In the genomic region with DNA sequence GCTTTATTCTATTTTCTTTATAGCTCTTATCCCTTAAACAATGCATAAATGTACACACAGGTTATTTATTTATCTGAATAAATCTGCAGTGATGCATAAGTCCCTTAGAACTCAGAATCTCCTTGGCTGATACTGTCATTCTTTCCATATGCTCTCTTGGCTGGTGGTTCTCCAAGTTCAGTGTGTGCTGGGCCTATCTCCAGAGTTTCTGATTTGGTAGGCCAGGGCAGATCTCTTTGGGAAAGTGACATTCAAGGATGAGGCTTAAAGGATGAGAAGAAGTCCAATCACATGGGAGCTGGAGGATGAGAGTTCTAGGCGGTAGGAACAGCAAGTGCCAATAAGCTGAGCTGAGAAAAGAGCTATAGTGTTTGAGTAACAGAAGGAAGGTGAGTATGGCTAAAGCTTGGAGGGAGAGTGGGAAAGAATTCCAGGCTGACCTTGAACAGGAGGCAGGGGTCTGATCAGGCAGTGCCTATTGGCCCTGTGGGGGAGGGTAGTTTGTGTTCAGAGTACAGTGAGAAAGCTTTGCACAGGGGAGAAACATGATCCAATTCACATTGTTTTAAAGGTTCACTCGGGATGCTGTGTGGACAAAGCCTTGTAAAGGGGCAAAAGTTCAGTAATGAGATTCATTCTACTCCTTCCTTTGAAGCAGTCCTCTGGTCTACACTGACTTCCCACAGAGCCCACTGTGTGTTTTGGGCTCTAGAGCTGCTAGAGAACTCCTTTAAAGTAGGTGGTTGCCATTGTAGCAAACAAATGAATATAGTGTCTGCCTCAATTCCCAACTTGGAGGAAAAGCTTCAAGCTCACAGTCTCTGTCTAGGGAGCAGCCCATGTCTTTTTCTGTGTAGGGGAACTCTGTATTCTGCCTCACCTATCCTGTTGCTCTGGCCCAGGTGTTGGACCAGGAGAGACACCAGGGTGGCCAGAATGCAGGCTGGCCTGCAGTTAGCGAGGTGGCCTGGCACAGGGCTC, we compare ENCODE assay signal across 1 cellular context.
TF ChIP-seq lines count a peak whose summit lies in the region.

No MANE protein-coding gene starts in this region.

TF ChIP-seq in HepG2, 621 proteins besides CTCF, POLR2A, EP300 and RAD21 (continued from another document and continues in another):
- TF ChIP-seq, protein P1, sequence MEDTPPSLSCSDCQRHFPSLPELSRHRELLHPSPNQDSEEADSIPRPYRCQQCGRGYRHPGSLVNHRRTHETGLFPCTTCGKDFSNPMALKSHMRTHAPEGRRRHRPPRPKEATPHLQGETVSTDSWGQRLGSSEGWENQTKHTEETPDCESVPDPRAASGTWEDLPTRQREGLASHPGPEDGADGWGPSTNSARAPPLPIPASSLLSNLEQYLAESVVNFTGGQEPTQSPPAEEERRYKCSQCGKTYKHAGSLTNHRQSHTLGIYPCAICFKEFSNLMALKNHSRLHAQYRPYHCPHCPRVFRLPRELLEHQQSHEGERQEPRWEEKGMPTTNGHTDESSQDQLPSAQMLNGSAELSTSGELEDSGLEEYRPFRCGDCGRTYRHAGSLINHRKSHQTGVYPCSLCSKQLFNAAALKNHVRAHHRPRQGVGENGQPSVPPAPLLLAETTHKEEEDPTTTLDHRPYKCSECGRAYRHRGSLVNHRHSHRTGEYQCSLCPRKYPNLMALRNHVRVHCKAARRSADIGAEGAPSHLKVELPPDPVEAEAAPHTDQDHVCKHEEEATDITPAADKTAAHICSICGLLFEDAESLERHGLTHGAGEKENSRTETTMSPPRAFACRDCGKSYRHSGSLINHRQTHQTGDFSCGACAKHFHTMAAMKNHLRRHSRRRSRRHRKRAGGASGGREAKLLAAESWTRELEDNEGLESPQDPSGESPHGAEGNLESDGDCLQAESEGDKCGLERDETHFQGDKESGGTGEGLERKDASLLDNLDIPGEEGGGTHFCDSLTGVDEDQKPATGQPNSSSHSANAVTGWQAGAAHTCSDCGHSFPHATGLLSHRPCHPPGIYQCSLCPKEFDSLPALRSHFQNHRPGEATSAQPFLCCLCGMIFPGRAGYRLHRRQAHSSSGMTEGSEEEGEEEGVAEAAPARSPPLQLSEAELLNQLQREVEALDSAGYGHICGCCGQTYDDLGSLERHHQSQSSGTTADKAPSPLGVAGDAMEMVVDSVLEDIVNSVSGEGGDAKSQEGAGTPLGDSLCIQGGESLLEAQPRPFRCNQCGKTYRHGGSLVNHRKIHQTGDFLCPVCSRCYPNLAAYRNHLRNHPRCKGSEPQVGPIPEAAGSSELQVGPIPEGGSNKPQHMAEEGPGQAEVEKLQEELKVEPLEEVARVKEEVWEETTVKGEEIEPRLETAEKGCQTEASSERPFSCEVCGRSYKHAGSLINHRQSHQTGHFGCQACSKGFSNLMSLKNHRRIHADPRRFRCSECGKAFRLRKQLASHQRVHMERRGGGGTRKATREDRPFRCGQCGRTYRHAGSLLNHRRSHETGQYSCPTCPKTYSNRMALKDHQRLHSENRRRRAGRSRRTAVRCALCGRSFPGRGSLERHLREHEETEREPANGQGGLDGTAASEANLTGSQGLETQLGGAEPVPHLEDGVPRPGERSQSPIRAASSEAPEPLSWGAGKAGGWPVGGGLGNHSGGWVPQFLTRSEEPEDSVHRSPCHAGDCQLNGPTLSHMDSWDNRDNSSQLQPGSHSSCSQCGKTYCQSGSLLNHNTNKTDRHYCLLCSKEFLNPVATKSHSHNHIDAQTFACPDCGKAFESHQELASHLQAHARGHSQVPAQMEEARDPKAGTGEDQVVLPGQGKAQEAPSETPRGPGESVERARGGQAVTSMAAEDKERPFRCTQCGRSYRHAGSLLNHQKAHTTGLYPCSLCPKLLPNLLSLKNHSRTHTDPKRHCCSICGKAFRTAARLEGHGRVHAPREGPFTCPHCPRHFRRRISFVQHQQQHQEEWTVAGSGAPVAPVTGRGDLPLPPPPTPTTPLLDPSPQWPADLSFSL (CRISPR knock-in tag; IDR thresholded peaks at IDR 0.05), result no peak
- peak; percentile 86 for TF ChIP-seq SALL1 (CRISPR knock-in tag; IDR thresholded peaks at IDR 0.05)
- TF ChIP-seq ZNF619 (CRISPR knock-in tag; IDR thresholded peaks at IDR 0.05), result no peak
- TF ChIP-seq, protein P2, sequence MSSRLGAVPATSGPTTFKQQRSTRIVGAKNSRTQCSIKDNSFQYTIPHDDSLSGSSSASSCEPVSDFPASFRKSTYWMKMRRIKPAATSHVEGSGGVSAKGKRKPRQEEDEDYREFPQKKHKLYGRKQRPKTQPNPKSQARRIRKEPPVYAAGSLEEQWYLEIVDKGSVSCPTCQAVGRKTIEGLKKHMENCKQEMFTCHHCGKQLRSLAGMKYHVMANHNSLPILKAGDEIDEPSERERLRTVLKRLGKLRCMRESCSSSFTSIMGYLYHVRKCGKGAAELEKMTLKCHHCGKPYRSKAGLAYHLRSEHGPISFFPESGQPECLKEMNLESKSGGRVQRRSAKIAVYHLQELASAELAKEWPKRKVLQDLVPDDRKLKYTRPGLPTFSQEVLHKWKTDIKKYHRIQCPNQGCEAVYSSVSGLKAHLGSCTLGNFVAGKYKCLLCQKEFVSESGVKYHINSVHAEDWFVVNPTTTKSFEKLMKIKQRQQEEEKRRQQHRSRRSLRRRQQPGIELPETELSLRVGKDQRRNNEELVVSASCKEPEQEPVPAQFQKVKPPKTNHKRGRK (CRISPR knock-in tag; IDR thresholded peaks at IDR 0.05), result no peak
- peak; percentile 97 for TF ChIP-seq SIX4 (CRISPR knock-in tag; IDR thresholded peaks at IDR 0.05)
- TF ChIP-seq ZNF382 (CRISPR knock-in tag; IDR thresholded peaks at IDR 0.05; ENCODE audit: borderline replicate concordance), result no peak
- no peak for TF ChIP-seq ZNF501 (CRISPR knock-in tag; IDR thresholded peaks at IDR 0.05)
- peak; percentile 47; the same call in 1 of the 2 replicates for TF ChIP-seq ZNF441 (CRISPR knock-in tag; IDR thresholded peaks at IDR 0.05; ENCODE audit: borderline replicate concordance)
- 0 out of 2 replicates have a peak, but pooled peaks have one; percentile 34 for TF ChIP-seq FOXC1 (CRISPR knock-in tag; IDR thresholded peaks at IDR 0.05; ENCODE audit: borderline replicate concordance)
- TF ChIP-seq ZNF557 (CRISPR knock-in tag; IDR thresholded peaks at IDR 0.05), result no peak; the same call in none of the 2 replicates
- no peak for TF ChIP-seq AKAP8 (CRISPR knock-in tag; IDR thresholded peaks at IDR 0.05)
- TF ChIP-seq RBM22 (optimal IDR thresholded peaks at IDR 0.05; ENCODE audit: low read length), result no peak
- TF ChIP-seq ELF4 (CRISPR knock-in tag; IDR thresholded peaks at IDR 0.05; ENCODE audit: borderline replicate concordance), result no peak
- TF ChIP-seq, protein P3, sequence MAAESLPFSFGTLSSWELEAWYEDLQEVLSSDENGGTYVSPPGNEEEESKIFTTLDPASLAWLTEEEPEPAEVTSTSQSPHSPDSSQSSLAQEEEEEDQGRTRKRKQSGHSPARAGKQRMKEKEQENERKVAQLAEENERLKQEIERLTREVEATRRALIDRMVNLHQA (CRISPR knock-in tag; IDR thresholded peaks at IDR 0.05), result no peak
- TF ChIP-seq, protein P4, sequence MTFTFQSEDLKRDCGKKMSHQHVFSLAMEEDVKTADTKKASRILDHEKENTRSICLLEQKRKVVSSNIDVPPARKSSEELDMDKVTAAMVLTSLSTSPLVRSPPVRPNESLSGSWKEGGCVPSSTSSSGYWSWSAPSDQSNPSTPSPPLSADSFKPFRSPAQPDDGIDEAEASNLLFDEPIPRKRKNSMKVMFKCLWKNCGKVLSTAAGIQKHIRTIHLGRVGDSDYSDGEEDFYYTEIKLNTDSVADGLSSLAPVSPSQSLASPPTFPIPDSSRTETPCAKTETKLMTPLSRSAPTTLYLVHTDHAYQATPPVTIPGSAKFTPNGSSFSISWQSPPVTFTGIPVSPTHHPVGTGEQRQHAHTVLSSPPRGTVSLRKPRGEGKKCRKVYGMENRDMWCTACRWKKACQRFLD (CRISPR knock-in tag; IDR thresholded peaks at IDR 0.05; ENCODE audit: borderline replicate concordance), result no peak
- TF ChIP-seq, protein P5, sequence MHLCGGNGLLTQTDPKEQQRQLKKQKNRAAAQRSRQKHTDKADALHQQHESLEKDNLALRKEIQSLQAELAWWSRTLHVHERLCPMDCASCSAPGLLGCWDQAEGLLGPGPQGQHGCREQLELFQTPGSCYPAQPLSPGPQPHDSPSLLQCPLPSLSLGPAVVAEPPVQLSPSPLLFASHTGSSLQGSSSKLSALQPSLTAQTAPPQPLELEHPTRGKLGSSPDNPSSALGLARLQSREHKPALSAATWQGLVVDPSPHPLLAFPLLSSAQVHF (CRISPR knock-in tag; IDR thresholded peaks at IDR 0.05), result no peak
- TF ChIP-seq ZNF775 (CRISPR knock-in tag; IDR thresholded peaks at IDR 0.05; ENCODE audit: borderline replicate concordance), result peak; percentile 90
- TF ChIP-seq TAF1 (CRISPR knock-in tag; IDR thresholded peaks at IDR 0.05), result no peak
- TF ChIP-seq, protein P6, sequence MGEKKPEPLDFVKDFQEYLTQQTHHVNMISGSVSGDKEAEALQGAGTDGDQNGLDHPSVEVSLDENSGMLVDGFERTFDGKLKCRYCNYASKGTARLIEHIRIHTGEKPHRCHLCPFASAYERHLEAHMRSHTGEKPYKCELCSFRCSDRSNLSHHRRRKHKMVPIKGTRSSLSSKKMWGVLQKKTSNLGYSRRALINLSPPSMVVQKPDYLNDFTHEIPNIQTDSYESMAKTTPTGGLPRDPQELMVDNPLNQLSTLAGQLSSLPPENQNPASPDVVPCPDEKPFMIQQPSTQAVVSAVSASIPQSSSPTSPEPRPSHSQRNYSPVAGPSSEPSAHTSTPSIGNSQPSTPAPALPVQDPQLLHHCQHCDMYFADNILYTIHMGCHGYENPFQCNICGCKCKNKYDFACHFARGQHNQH (CRISPR knock-in tag; IDR thresholded peaks at IDR 0.05), result peak; percentile 82
- no peak for TF ChIP-seq ZNF724P (CRISPR knock-in tag; IDR thresholded peaks at IDR 0.05; ENCODE audit: borderline replicate concordance)
- TF ChIP-seq, protein P7, sequence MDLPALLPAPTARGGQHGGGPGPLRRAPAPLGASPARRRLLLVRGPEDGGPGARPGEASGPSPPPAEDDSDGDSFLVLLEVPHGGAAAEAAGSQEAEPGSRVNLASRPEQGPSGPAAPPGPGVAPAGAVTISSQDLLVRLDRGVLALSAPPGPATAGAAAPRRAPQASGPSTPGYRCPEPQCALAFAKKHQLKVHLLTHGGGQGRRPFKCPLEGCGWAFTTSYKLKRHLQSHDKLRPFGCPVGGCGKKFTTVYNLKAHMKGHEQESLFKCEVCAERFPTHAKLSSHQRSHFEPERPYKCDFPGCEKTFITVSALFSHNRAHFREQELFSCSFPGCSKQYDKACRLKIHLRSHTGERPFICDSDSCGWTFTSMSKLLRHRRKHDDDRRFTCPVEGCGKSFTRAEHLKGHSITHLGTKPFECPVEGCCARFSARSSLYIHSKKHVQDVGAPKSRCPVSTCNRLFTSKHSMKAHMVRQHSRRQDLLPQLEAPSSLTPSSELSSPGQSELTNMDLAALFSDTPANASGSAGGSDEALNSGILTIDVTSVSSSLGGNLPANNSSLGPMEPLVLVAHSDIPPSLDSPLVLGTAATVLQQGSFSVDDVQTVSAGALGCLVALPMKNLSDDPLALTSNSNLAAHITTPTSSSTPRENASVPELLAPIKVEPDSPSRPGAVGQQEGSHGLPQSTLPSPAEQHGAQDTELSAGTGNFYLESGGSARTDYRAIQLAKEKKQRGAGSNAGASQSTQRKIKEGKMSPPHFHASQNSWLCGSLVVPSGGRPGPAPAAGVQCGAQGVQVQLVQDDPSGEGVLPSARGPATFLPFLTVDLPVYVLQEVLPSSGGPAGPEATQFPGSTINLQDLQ (CRISPR knock-in tag; IDR thresholded peaks at IDR 0.05), result no peak
- no peak for TF ChIP-seq ZNF10 (CRISPR knock-in tag; IDR thresholded peaks at IDR 0.05; ENCODE audit: borderline replicate concordance, low read depth)
- no peak for TF ChIP-seq KLF11 (CRISPR knock-in tag; IDR thresholded peaks at IDR 0.05)
- no peak for TF ChIP-seq ZNF761 (CRISPR knock-in tag; conservative IDR thresholded peaks at IDR 0.05)
- TF ChIP-seq SRY (CRISPR knock-in tag; IDR thresholded peaks at IDR 0.05), result no peak
- TF ChIP-seq SOX5 (CRISPR knock-in tag; IDR thresholded peaks at IDR 0.05; ENCODE audit: borderline replicate concordance), result peak; percentile 98
- TF ChIP-seq FOXJ3 (CRISPR knock-in tag; IDR thresholded peaks at IDR 0.05; ENCODE audit: borderline replicate concordance), result peak; percentile 91; the same call in 1 of the 2 replicates
- no peak; the same call in 1 of the 2 replicates for TF ChIP-seq ZNF547 (CRISPR knock-in tag; IDR thresholded peaks at IDR 0.05)
- TF ChIP-seq ZNF720 (CRISPR knock-in tag; IDR thresholded peaks at IDR 0.05), result no peak
- 0 out of 2 replicates have a peak, but pooled peaks have one; percentile 34 for TF ChIP-seq ZSCAN21 (CRISPR knock-in tag; IDR thresholded peaks at IDR 0.05; ENCODE audit: borderline replicate concordance)
- no peak for TF ChIP-seq ZNF777 (CRISPR knock-in tag; IDR thresholded peaks at IDR 0.05)
- TF ChIP-seq ZNF556 (CRISPR knock-in tag; IDR thresholded peaks at IDR 0.05; ENCODE audit: borderline replicate concordance), result no peak
- 0 out of 2 replicates have a peak, but pooled peaks have one; percentile 42 for TF ChIP-seq ZNF430 (CRISPR knock-in tag; IDR thresholded peaks at IDR 0.05)
- no peak for TF ChIP-seq ATF7 (IDR thresholded peaks at IDR 0.05)
- TF ChIP-seq ATF7 (CRISPR knock-in tag; IDR thresholded peaks at IDR 0.05), result no peak
- no peak; the same call in 1 of the 2 replicates for TF ChIP-seq SMAD3 (CRISPR knock-in tag; IDR thresholded peaks at IDR 0.05)
- TF ChIP-seq ZZZ3 (CRISPR knock-in tag; IDR thresholded peaks at IDR 0.05; ENCODE audit: borderline replicate concordance), result no peak
- TF ChIP-seq ARNT (IDR thresholded peaks at IDR 0.05), result no peak
- TF ChIP-seq, protein P8, sequence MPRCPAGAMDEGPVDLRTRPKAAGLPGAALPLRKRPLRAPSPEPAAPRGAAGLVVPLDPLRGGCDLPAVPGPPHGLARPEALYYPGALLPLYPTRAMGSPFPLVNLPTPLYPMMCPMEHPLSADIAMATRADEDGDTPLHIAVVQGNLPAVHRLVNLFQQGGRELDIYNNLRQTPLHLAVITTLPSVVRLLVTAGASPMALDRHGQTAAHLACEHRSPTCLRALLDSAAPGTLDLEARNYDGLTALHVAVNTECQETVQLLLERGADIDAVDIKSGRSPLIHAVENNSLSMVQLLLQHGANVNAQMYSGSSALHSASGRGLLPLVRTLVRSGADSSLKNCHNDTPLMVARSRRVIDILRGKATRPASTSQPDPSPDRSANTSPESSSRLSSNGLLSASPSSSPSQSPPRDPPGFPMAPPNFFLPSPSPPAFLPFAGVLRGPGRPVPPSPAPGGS (CRISPR knock-in tag; IDR thresholded peaks at IDR 0.05), result no peak
- TF ChIP-seq, protein P9, sequence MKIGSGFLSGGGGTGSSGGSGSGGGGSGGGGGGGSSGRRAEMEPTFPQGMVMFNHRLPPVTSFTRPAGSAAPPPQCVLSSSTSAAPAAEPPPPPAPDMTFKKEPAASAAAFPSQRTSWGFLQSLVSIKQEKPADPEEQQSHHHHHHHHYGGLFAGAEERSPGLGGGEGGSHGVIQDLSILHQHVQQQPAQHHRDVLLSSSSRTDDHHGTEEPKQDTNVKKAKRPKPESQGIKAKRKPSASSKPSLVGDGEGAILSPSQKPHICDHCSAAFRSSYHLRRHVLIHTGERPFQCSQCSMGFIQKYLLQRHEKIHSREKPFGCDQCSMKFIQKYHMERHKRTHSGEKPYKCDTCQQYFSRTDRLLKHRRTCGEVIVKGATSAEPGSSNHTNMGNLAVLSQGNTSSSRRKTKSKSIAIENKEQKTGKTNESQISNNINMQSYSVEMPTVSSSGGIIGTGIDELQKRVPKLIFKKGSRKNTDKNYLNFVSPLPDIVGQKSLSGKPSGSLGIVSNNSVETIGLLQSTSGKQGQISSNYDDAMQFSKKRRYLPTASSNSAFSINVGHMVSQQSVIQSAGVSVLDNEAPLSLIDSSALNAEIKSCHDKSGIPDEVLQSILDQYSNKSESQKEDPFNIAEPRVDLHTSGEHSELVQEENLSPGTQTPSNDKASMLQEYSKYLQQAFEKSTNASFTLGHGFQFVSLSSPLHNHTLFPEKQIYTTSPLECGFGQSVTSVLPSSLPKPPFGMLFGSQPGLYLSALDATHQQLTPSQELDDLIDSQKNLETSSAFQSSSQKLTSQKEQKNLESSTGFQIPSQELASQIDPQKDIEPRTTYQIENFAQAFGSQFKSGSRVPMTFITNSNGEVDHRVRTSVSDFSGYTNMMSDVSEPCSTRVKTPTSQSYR (CRISPR knock-in tag; IDR thresholded peaks at IDR 0.05; ENCODE audit: borderline replicate concordance), result peak; percentile 99
